ENCODE assay signal across 18 cellular contexts in genomic region chr17:45338996-45339535, GRCh38. TPM values are rescaled to one million over a fixed set of nuclear protein-coding genes. Genes with fewer than 3 reads are reported as not detected.
DNase-seq lines count a peak whose midpoint lies in the region; TF ChIP-seq lines count a peak whose summit lies in the region.
"Had no signal": no experiment of that assay in that cellular context is flagged by ENCODE, and none has a peak within 500 bp of the region (broad histone marks: within the 10 kb centered on the region; RNA-seq: fewer than 3 reads in every experiment).

No MANE protein-coding gene starts in this region.

- H3K27me3 ChIP-seq in parathyroid adenoma (ENCODE audit: control insufficient read depth, insufficient read depth, low read length): no peaks in the 10 kb centered on the region
- no peaks in the 10 kb centered on the region for H3K27me3 ChIP-seq in suprapubic skin
- no peaks in the 10 kb centered on the region for H3K27me3 ChIP-seq in transverse colon

- H3K79me2 ChIP-seq in parathyroid adenoma: no peaks in the 10 kb centered on the region

- TF ChIP-seq CTCF in coronary artery (IDR thresholded peaks at IDR 0.05): no peak
- no peak for TF ChIP-seq CTCF in parathyroid adenoma (IDR thresholded peaks at IDR 0.05)
- TF ChIP-seq CTCF in suprapubic skin (IDR thresholded peaks at IDR 0.05): no peak
- no peak for TF ChIP-seq CTCF in transverse colon (IDR thresholded peaks at IDR 0.05)

- H3K9me3 ChIP-seq in parathyroid adenoma (ENCODE audit: control insufficient read depth, low read length): no peaks in the 10 kb centered on the region
- H3K9me3 ChIP-seq in suprapubic skin: no peaks in the 10 kb centered on the region
- no peaks in the 10 kb centered on the region for H3K9me3 ChIP-seq in transverse colon
- H3K9me3 ChIP-seq: HAP-1 had no signal

- H2AFZ ChIP-seq in parathyroid adenoma: no peak overlapping the region

- in situ Hi-C loops in transverse colon (cut with MboI; ENCODE audit: low pct_ligation_motif_present in 1 of 4, low pct_unique_long_range_greater_than_20kb in 1 of 4, low sequenced_read_pairs in 3 of 4): no loop called here

- H3K4me2 ChIP-seq in parathyroid adenoma (ENCODE audit: low read length): no peak overlapping the region

- peak overlapping the region in 1 of 2 donors; percentile 77 for H3K27ac ChIP-seq in coronary artery
- peak overlapping the region; percentile 58 for H3K27ac ChIP-seq in parathyroid adenoma
- H3K27ac ChIP-seq in suprapubic skin: peak overlapping the region; percentile 82
- no peak overlapping the region for H3K27ac ChIP-seq in transverse colon
- H3K27ac ChIP-seq: C4-2B, HL-60, RWPE1 had no signal

- intact Hi-C loops in transverse colon (cut with DNase I; ENCODE audit: low total_unique reads): no loop called here

- H3K4me3 ChIP-seq in coronary artery (no peak overlapping the region), parathyroid adenoma (ENCODE audit: low read depth, low read length) (no peak overlapping the region), suprapubic skin (no peak overlapping the region), transverse colon (no peak overlapping the region)
- H3K4me3 ChIP-seq: HAP-1 had no signal

- H3K9ac ChIP-seq in parathyroid adenoma: no peak overlapping the region

- TF ChIP-seq POLR2A in suprapubic skin (IDR thresholded peaks at IDR 0.05) (no peak), transverse colon (IDR thresholded peaks at IDR 0.05) (no peak)

- H3K4me1 ChIP-seq in parathyroid adenoma (peaks cover 25% of the 10 kb centered on the region), suprapubic skin (peaks cover 25% of the 10 kb centered on the region), transverse colon (no peaks in the 10 kb centered on the region)
- H3K4me1 ChIP-seq: HAP-1 had no signal

- TF ChIP-seq EP300 in suprapubic skin (IDR thresholded peaks at IDR 0.05): no peak
- no peak for TF ChIP-seq EP300 in transverse colon (IDR thresholded peaks at IDR 0.05; ENCODE audit: low read depth)

- 89% methylated on average over 8 of the region's 8 CpGs for WGBS in suprapubic skin
- 92 to 100% methylated on average over 2 to 8 of the region's 8 CpGs for WGBS in transverse colon (ENCODE audit: low coverage in 1 of 2), 2 donors

- peak; percentile 25 for DNase-seq in activated CD8-positive, alpha-beta memory T cell treated with anti-CD3 and anti-CD28 coated beads, Interleukin-2, amount 50 U/mL, for 48 hours
- DNase-seq in activated CD8-positive, alpha-beta memory T cell treated with anti-CD3 and anti-CD28 coated beads, Interleukin-2, amount 50 U/mL, for 4 hours: no peak
- peak; percentile 62 for DNase-seq in coronary artery (ENCODE audit: low spot score)
- DNase-seq in suprapubic skin (ENCODE audit: low spot score in 2 of 2): no peak
- DNase-seq in NCI-H2107 (lab: John Stamatoyannopoulos, UW): no peak
- DNase-seq in NCI-H82 (lab: John Stamatoyannopoulos, UW): no peak
- no peak for DNase-seq in transverse colon
- DNase-seq: 8988T, COR-L47, NCI-H146, NCI-H2081 treated with DMSO at 0.1 percent for 48 hours, NCI-H2227 treated with DMSO at 0.1 percent for 48 hours, NCI-H526 had no signal

- H3K36me3 ChIP-seq in parathyroid adenoma (ENCODE audit: control insufficient read depth, insufficient read depth, low read length): no peaks in the 10 kb centered on the region
- no peaks in the 10 kb centered on the region for H3K36me3 ChIP-seq in suprapubic skin
- no peaks in the 10 kb centered on the region for H3K36me3 ChIP-seq in transverse colon
- H3K36me3 ChIP-seq: HAP-1 had no signal

RNA-seq across cellular contexts. Expression of gene MAP3K14, which starts 22.2 kb away (rescaled TPM):
- total RNA-seq in suprapubic skin (10 to 100 TPM in 3 of 4 donors, 1 to 10 TPM in 1; 9.6 to 14.4 (median 11.9) TPM), transverse colon (10 to 100 TPM; 13.0 to 33.7 (median 18.7) TPM)

Comparison
In these comparisons a context has a peak if more than half of its experiments do, and no peak if none do; other contexts are left out.
1. DNase-seq: peak in activated CD8-positive, alpha-beta memory T cell treated with anti-CD3 and anti-CD28 coated beads, Interleukin-2, amount 50 U/mL, for 48 hours (single experiment) and coronary artery (single experiment); none in activated CD8-positive, alpha-beta memory T cell treated with anti-CD3 and anti-CD28 coated beads, Interleukin-2, amount 50 U/mL, for 4 hours (single experiment), suprapubic skin (0 of 2), NCI-H2107 (single experiment), NCI-H82 (single experiment) and transverse colon (single experiment).
2. H3K27ac ChIP-seq: peak in parathyroid adenoma (single experiment) and suprapubic skin (single experiment); none in transverse colon (0 of 4).